In genomic region chr13:49400755-49401659, GRCh38 we compare ENCODE assay signal across 8 cellular contexts. TPM values are rescaled to one million over a fixed set of nuclear protein-coding genes. Genes with fewer than 3 reads are reported as not detected.
DNase-seq lines count a peak whose midpoint lies in the region; ATAC-seq and TF ChIP-seq lines count a peak whose summit lies in the region.

No MANE protein-coding gene starts in this region.

- TF ChIP-seq CTCF in LNCaP clone FGC (IDR thresholded peaks at IDR 0.05; ENCODE audit: control insufficient read depth, extremely low read depth, insufficient read depth) (no peak), coronary artery (IDR thresholded peaks at IDR 0.05) (no peak), uterus (IDR thresholded peaks at IDR 0.05) (no peak), glutamatergic neuron (IDR thresholded peaks at IDR 0.05; ENCODE audit: partially characterized antibody, unreplicated experiment) (no peak)

- no peaks in the 10 kb centered on the region for H3K27me3 Mint-ChIP-seq in glutamatergic neuron (ENCODE audit: unreplicated experiment)

- DNase-seq in LNCaP clone FGC (ENCODE audit: low read depth) (peak; percentile 95), coronary artery (ENCODE audit: low spot score) (no peak), mesendoderm (peak; percentile 59), uterus (peak; percentile 21 to 60), GM19238 (ENCODE audit: insufficient read length, low spot score) (no peak), AML-193 (lab: John Stamatoyannopoulos, UW) (no peak), glutamatergic neuron (no peak)

- H3K27ac ChIP-seq in coronary artery: peak overlapping the region; percentile 83
- no peak overlapping the region for H3K27ac ChIP-seq in mesendoderm (ENCODE audit: low read depth, low read length)
- peak overlapping the region; percentile 83 to 92 for H3K27ac ChIP-seq in uterus

- no peak overlapping the region for H3K4me2 ChIP-seq in mesendoderm (ENCODE audit: low read length)

- peaks cover 0 to 7% of the 10 kb centered on the region in 2 donors for H3K9me3 ChIP-seq in uterus

- H3K4me1 Mint-ChIP-seq in glutamatergic neuron (ENCODE audit: low read depth, unreplicated experiment): no peaks in the 10 kb centered on the region

- H3K56ac ChIP-seq in mesendoderm (ENCODE audit: low read length): no peak overlapping the region

- H3K4me3 Mint-ChIP-seq in glutamatergic neuron (ENCODE audit: unreplicated experiment): no peak overlapping the region

- no peak overlapping the region for H3K27ac Mint-ChIP-seq in glutamatergic neuron (ENCODE audit: unreplicated experiment)

- H3K18ac ChIP-seq in mesendoderm (ENCODE audit: low read length): no peak overlapping the region

- H3K79me1 ChIP-seq in mesendoderm (ENCODE audit: low read length): no peaks in the 10 kb centered on the region

- no peak overlapping the region for H2BK5ac ChIP-seq in mesendoderm (ENCODE audit: low read length)

- H3K4ac ChIP-seq in mesendoderm (ENCODE audit: low read depth, low read length): no peak overlapping the region

- H3K9ac ChIP-seq in mesendoderm (ENCODE audit: low read length): no peak overlapping the region

- no peaks in the 10 kb centered on the region for H3K79me2 ChIP-seq in mesendoderm (ENCODE audit: control insufficient read depth, insufficient read depth, low read length)

- H3K4me1 ChIP-seq in mesendoderm (ENCODE audit: control insufficient read depth, low read depth, low read length) (no peaks in the 10 kb centered on the region), uterus (no peaks in the 10 kb centered on the region)

- no peaks in the 10 kb centered on the region for H3K9me3 Mint-ChIP-seq in glutamatergic neuron (ENCODE audit: unreplicated experiment)

- H4K5ac ChIP-seq in mesendoderm (ENCODE audit: low read length): no peak overlapping the region

- no peak overlapping the region for H2BK15ac ChIP-seq in mesendoderm (replicated peaks; ENCODE audit: low read depth)

- intact Hi-C loops in uterus (cut with DNase I; ENCODE audit: low total_unique reads): no loop called here

- no peak overlapping the region for H3K23ac ChIP-seq in mesendoderm (ENCODE audit: low read length)

- peaks cover 17% of the 10 kb centered on the region for H3K36me3 Mint-ChIP-seq in glutamatergic neuron (ENCODE audit: unreplicated experiment)

- peak in 1 of 2 donors; percentile 44 for TF ChIP-seq POLR2A in uterus (IDR thresholded peaks at IDR 0.05)

- no peak overlapping the region for H4K8ac ChIP-seq in mesendoderm (ENCODE audit: low read depth, low read length)

- H2BK120ac ChIP-seq in mesendoderm (ENCODE audit: low read depth, low read length): no peak overlapping the region

- H2AK5ac ChIP-seq in mesendoderm (ENCODE audit: low read length): no peak overlapping the region

- H3K36me3 ChIP-seq in mesendoderm (ENCODE audit: control insufficient read depth, insufficient read depth, low read length) (no peaks in the 10 kb centered on the region), uterus (no peaks in the 10 kb centered on the region)

- H3K27me3 ChIP-seq in mesendoderm (ENCODE audit: insufficient read depth, low read length, poor library complexity): no peaks in the 10 kb centered on the region
- H3K27me3 ChIP-seq in uterus: no peaks in the 10 kb centered on the region

- ATAC-seq in GM18498 (IDR thresholded peaks at IDR 0.05; ENCODE audit: unreplicated experiment): peak; percentile 88

- H3K4me3 ChIP-seq in LNCaP clone FGC (ENCODE audit: low read depth, low read length): peak overlapping the region; percentile 82
- H3K4me3 ChIP-seq in coronary artery: peak overlapping the region; percentile 72
- H3K4me3 ChIP-seq in mesendoderm (ENCODE audit: low read length): no peak overlapping the region
- peak overlapping the region; percentile 26 to 38 for H3K4me3 ChIP-seq in uterus

- WGBS in mesendoderm (ENCODE audit: extremely low coverage, insufficient coverage, low lambda C conversion rate): no CpG with 5 or more reads among the region's 7 CpGs

RNA-seq across cellular contexts. Expression of gene CAB39L, which starts 42.9 kb away (rescaled TPM):
- polyA plus RNA-seq in mesendoderm (2013, experiment 1 of 2): 3.6 TPM
- polyA plus RNA-seq in mesendoderm (2013, experiment 2 of 2): 3.5 TPM
- total RNA-seq in uterus (10 to 100 TPM; 12.0 to 24.7 (median 18.5) TPM), glutamatergic neuron (ENCODE audit: unreplicated experiment) (7.7 TPM)

RNA-seq across cellular contexts. Expression of gene SETDB2, which starts 43.1 kb away (rescaled TPM):
- 2.9 TPM for polyA plus RNA-seq in mesendoderm (2013, experiment 1 of 2)
- polyA plus RNA-seq in mesendoderm (2013, experiment 2 of 2): 3.0 TPM
- total RNA-seq in uterus (10 to 100 TPM in 3 of 4 donors, 1 to 10 TPM in 1; 9.5 to 24.1 (median 19.0) TPM), glutamatergic neuron (ENCODE audit: unreplicated experiment) (7.7 TPM)

Comparison
In these comparisons a context has a peak if more than half of its experiments do, and no peak if none do; other contexts are left out.
1. DNase-seq: peak in LNCaP clone FGC (single experiment), mesendoderm (single experiment) and uterus (2 of 2); none in coronary artery (single experiment), GM19238 (single experiment), AML-193 (0 of 2) and glutamatergic neuron (single experiment).